In genomic region chr1:186605762-186606350, GRCh38 we compare ENCODE assay signal across 8 cellular contexts.
A peak's percentile ranks its signal among the peaks of the same experiment; 100 is the strongest.
DNase-seq lines count a peak whose midpoint lies in the region; ATAC-seq, FAIRE-seq and TF ChIP-seq lines count a peak whose summit lies in the region.

No MANE protein-coding gene starts in this region.

- H3K9me1 ChIP-seq in keratinocyte (ENCODE audit: control insufficient read depth, extremely low read depth, insufficient read depth, low read length): no peaks in the 10 kb centered on the region

- H3K4me2 ChIP-seq in keratinocyte (ENCODE audit: control insufficient read depth, extremely low read depth, insufficient read depth, low read depth, low read length): no peak overlapping the region

- no peaks in the 10 kb centered on the region for H3K36me3 ChIP-seq in BE2C
- H3K36me3 ChIP-seq in NT2/D1 (ENCODE audit: insufficient read depth, insufficient read length, low read length): no peaks in the 10 kb centered on the region
- no peaks in the 10 kb centered on the region for H3K36me3 ChIP-seq in keratinocyte (ENCODE audit: control insufficient read depth in 2 of 2, extremely low read depth in 1 of 2, insufficient read depth in 2 of 2, low read length in 2 of 2)

- dilution Hi-C loops in keratinocyte (cut with MboI; ENCODE audit: extremely low pct_ligation_motif_present, low sequenced_read_pairs): loop anchor here (5.0 to 25.0 kb wide), 2 partner anchors 66 to 381 kb away; no protein-coding TSS in a partner anchor

- H3K27me3 ChIP-seq in BE2C: no peaks in the 10 kb centered on the region
- no peaks in the 10 kb centered on the region for H3K27me3 ChIP-seq in NT2/D1 (ENCODE audit: insufficient read depth, insufficient read length)
- H3K27me3 ChIP-seq in keratinocyte (ENCODE audit: control insufficient read depth, extremely low read depth, insufficient read depth, low read length): no peaks in the 10 kb centered on the region

- peak; percentile 87 for ATAC-seq in GM18505 (IDR thresholded peaks at IDR 0.05; ENCODE audit: unreplicated experiment)
- peak; percentile 74 for ATAC-seq in HG02981 (IDR thresholded peaks at IDR 0.05; ENCODE audit: unreplicated experiment)
- no peak for ATAC-seq in GM21367 (IDR thresholded peaks at IDR 0.05; ENCODE audit: unreplicated experiment)

- H3K27ac ChIP-seq in keratinocyte (ENCODE audit: control insufficient read depth, insufficient read depth, low read length): no peak overlapping the region

- no peaks in the 10 kb centered on the region for H3K4me1 ChIP-seq in BE2C
- no peaks in the 10 kb centered on the region for H3K4me1 ChIP-seq in NT2/D1 (ENCODE audit: insufficient read depth, insufficient read length)
- H3K4me1 ChIP-seq in keratinocyte (ENCODE audit: control insufficient read depth, extremely low read depth, insufficient read depth, low read length): no peaks in the 10 kb centered on the region

- H3K9ac ChIP-seq in NT2/D1 (ENCODE audit: insufficient read length, low read depth): no peak overlapping the region
- no peak overlapping the region for H3K9ac ChIP-seq in keratinocyte (ENCODE audit: control insufficient read depth, extremely low read depth, insufficient read depth, low read length)

- no peaks in the 10 kb centered on the region for H3K79me2 ChIP-seq in keratinocyte (ENCODE audit: control insufficient read depth, insufficient read depth, low read length)

- H3K4me3 ChIP-seq in BE2C (ENCODE audit: low read depth, low read length) (no peak overlapping the region), NT2/D1 (ENCODE audit: insufficient read length, low read depth) (no peak overlapping the region), astrocyte of the cerebellum (ENCODE audit: low read depth, low read length) (no peak overlapping the region), keratinocyte (ENCODE audit: control insufficient read depth in 2 of 3, extremely low read depth in 1 of 3, insufficient read depth in 2 of 3, low read depth in 1 of 3, low read length in 3 of 3) (no peak overlapping the region)

- DNase-seq in BE2C (peak; percentile 22), NT2/D1 (ENCODE audit: low read depth, low spot score) (peak; percentile 68), astrocyte of the cerebellum (ENCODE audit: low read depth) (peak; percentile 53), keratinocyte (ENCODE audit: low read depth, low spot score) (no peak), ureter (ENCODE audit: low spot score) (peak; percentile 52)

- no peak overlapping the region for H2AFZ ChIP-seq in keratinocyte (ENCODE audit: control insufficient read depth, low read length)

- H3K9me3 ChIP-seq in BE2C (no peaks in the 10 kb centered on the region), NT2/D1 (ENCODE audit: insufficient read depth, low read length) (no peaks in the 10 kb centered on the region), keratinocyte (ENCODE audit: control insufficient read depth, low read depth, low read length) (no peaks in the 10 kb centered on the region)

- in situ Hi-C loops in astrocyte of the cerebellum (cut with HindIII; ENCODE audit: low sequenced_read_pairs): loop anchor here (5.0 kb wide), 1 partner anchor 381 kb away; no protein-coding TSS in a partner anchor

- peak; percentile 69 for TF ChIP-seq CTCF in BE2C (IDR thresholded peaks at IDR 0.05; ENCODE audit: low read depth, low read length)
- peak; percentile 90 for TF ChIP-seq CTCF in astrocyte of the cerebellum (IDR thresholded peaks at IDR 0.05; ENCODE audit: low read depth, low read length, missing control alignments)
- peak; percentile 82 to 85 (median 82) for TF ChIP-seq CTCF in keratinocyte (optimal IDR thresholded peaks at IDR 0.05 in 1 of 3, IDR thresholded peaks at IDR 0.05 in 1 of 3, conservative IDR thresholded peaks at IDR 0.05 in 1 of 3; ENCODE audit: extremely low read depth in 1 of 3, insufficient read depth in 2 of 3, low read length in 3 of 3)

- H4K20me1 ChIP-seq in keratinocyte (ENCODE audit: control insufficient read depth, extremely low read depth, insufficient read depth, low read length): no peaks in the 10 kb centered on the region

- FAIRE-seq in keratinocyte (lab: Jason Lieb, UNC): peak; percentile 92

- no peak for TF ChIP-seq POLR2A in GM18505 (IDR thresholded peaks at IDR 0.05; ENCODE audit: borderline replicate concordance, extremely low read depth, insufficient read depth, insufficient read length)
